14 cellular contexts compared by ENCODE assay signal in genomic region chr3:135170732-135171131, GRCh38.
DNase-seq lines count a peak whose midpoint lies in the region; ATAC-seq and TF ChIP-seq lines count a peak whose summit lies in the region.
"Had no signal": no experiment of that assay in that cellular context is flagged by ENCODE, and none has a peak within 500 bp of the region (broad histone marks: within the 10 kb centered on the region; RNA-seq: fewer than 3 reads in every experiment).

No MANE protein-coding gene starts in this region.

- DNase-seq in GM23338 (ENCODE audit: low spot score) (no peak), WTC11 (ENCODE audit: low spot score) (no peak), left lobe of liver (ENCODE audit: low spot score) (peak; percentile 74), nephron progenitor cell (no peak), DMS 273 (lab: John Stamatoyannopoulos, UW; ENCODE audit: unreplicated experiment) (no peak), right cardiac atrium (no peak)
- DNase-seq: ACHN; AML-193; CD4-positive, alpha-beta memory T cell; DMS79 treated with DMSO at 0.1 percent for 48 hours; GF-D8; KG1 had no signal

- CTCF ChIA-PET in WTC11 (lab: Charles Lee): interaction anchor here (1.2 to 2.4 kb wide), 3 partner anchors 61 to 69 kb away, joined by 3 to 6 read pairs (median 3); no protein-coding TSS in a partner anchor

- H3K27ac Mint-ChIP-seq in GM23338 (peak overlapping the region; percentile 2; the same call in 1 of the 2 replicates), WTC11 (no peak overlapping the region), nephron progenitor cell (peak overlapping the region; percentile 11)
- H3K27ac Mint-ChIP-seq: CD14-positive monocyte; CD4-positive, alpha-beta memory T cell had no signal

- POLR2A ChIA-PET in WTC11 (lab: Charles Lee): interaction anchor here (0.7 to 0.8 kb wide), 2 partner anchors 9 to 287 kb away, joined by 3 read pairs; no protein-coding TSS in a partner anchor

- H3K27ac ChIP-seq in GM23338 (ENCODE audit: low read depth) (no peak overlapping the region), right cardiac atrium (ENCODE audit: low read length) (no peak overlapping the region)

- H3K36me3 Mint-ChIP-seq in GM23338 (ENCODE audit: low read depth) (no peaks in the 10 kb centered on the region), WTC11 (no peaks in the 10 kb centered on the region), nephron progenitor cell (ENCODE audit: low read depth) (no peaks in the 10 kb centered on the region)
- H3K36me3 Mint-ChIP-seq: CD14-positive monocyte; CD4-positive, alpha-beta memory T cell had no signal

- ATAC-seq in GM23338: no peak
- ATAC-seq in WTC11: no peak
- peak; percentile 81 for ATAC-seq in left lobe of liver
- no peak for ATAC-seq in right cardiac atrium
- ATAC-seq in GM21423 (IDR thresholded peaks at IDR 0.05; ENCODE audit: unreplicated experiment): no peak

- H3K9me2 ChIP-seq in GM23338 (ENCODE audit: insufficient read depth): no peaks in the 10 kb centered on the region; the same call in 1 of the 2 replicates

- no peaks in the 10 kb centered on the region for H3K79me2 ChIP-seq in GM23338 (replicated peaks; ENCODE audit: insufficient read depth)

- 41% methylated on average over 1 of the region's 1 CpG for WGBS in right cardiac atrium

- no peaks in the 10 kb centered on the region for H3F3A ChIP-seq in GM23338 (replicated peaks; ENCODE audit: low read depth)

- no peak overlapping the region for H2AFZ ChIP-seq in GM23338

- H3K4me1 ChIP-seq in GM23338 (ENCODE audit: insufficient read depth) (peaks cover 22% of the 10 kb centered on the region), right cardiac atrium (ENCODE audit: control insufficient read depth, insufficient read depth, low read length) (peaks cover 3% of the 10 kb centered on the region)

- H3K36me3 ChIP-seq in GM23338 (ENCODE audit: insufficient read depth): no peaks in the 10 kb centered on the region

- intact Hi-C loops in right cardiac atrium (cut with DNase I): no loop called here

- H3K9me3 Mint-ChIP-seq in GM23338 (no peaks in the 10 kb centered on the region; the same call in 2 of the 3 replicates), WTC11 (no peaks in the 10 kb centered on the region), nephron progenitor cell (no peaks in the 10 kb centered on the region)

- H3K4me3 ChIP-seq in GM23338 (no peak overlapping the region; the same call in 1 of the 2 replicates), right cardiac atrium (ENCODE audit: low read length) (no peak overlapping the region)

- peak overlapping the region; percentile 35 for H3K4me2 ChIP-seq in GM23338

- H3K27me3 Mint-ChIP-seq in GM23338 (ENCODE audit: insufficient read depth, low read depth, poor library complexity) (peaks cover 2% of the 10 kb centered on the region), WTC11 (ENCODE audit: low read depth) (peaks cover 3% of the 10 kb centered on the region; the same call in 1 of the 2 replicates), nephron progenitor cell (ENCODE audit: low read depth, poor library complexity) (no peaks in the 10 kb centered on the region)
- H3K27me3 Mint-ChIP-seq: CD4-positive, alpha-beta memory T cell had no signal

- no peak for TF ChIP-seq CTCF in GM23338 (conservative IDR thresholded peaks at IDR 0.05; ENCODE audit: low read depth in 2 of 2)
- no peak for TF ChIP-seq CTCF in WTC11 (IDR thresholded peaks at IDR 0.05)
- TF ChIP-seq CTCF in nephron progenitor cell (IDR thresholded peaks at IDR 0.05): no peak

- H3K4me3 Mint-ChIP-seq in GM23338 (peak overlapping the region; percentile 24; the same call in 1 of the 3 replicates), WTC11 (peak overlapping the region; percentile 24; the same call in 1 of the 2 replicates), nephron progenitor cell (no peak overlapping the region)
- H3K4me3 Mint-ChIP-seq: CD14-positive monocyte; CD4-positive, alpha-beta memory T cell had no signal

- no peaks in the 10 kb centered on the region for H3K9me3 ChIP-seq in right cardiac atrium (ENCODE audit: control insufficient read depth, low read length)

- peaks cover 42% of the 10 kb centered on the region for H3K4me1 Mint-ChIP-seq in GM23338
- H3K4me1 Mint-ChIP-seq in WTC11: peaks cover 49% of the 10 kb centered on the region
- H3K4me1 Mint-ChIP-seq in nephron progenitor cell: peaks cover 12% of the 10 kb centered on the region
- H3K4me1 Mint-ChIP-seq: CD14-positive monocyte; CD4-positive, alpha-beta memory T cell had no signal

- no peaks in the 10 kb centered on the region for H4K20me1 ChIP-seq in GM23338 (replicated peaks; ENCODE audit: insufficient read depth)

- H3K27me3 ChIP-seq in GM23338 (ENCODE audit: insufficient read depth) (no peaks in the 10 kb centered on the region), right cardiac atrium (ENCODE audit: control insufficient read depth, insufficient read depth) (no peaks in the 10 kb centered on the region)

TF ChIP-seq in GM23338, 12 proteins besides CTCF, POLR2A, EP300 and RAD21 (continues in another document):
- TF ChIP-seq CREB1 (CRISPR knock-in tag; IDR thresholded peaks at IDR 0.05; ENCODE audit: low read depth) (no peak), REST (IDR thresholded peaks at IDR 0.05; ENCODE audit: unreplicated experiment) (no peak)

TF ChIP-seq in WTC11, 78 proteins besides CTCF, POLR2A, EP300 and RAD21:
- TF ChIP-seq ETV6 (CRISPR knock-in tag; IDR thresholded peaks at IDR 0.05) (no peak), ELF4 (CRISPR knock-in tag; IDR thresholded peaks at IDR 0.05; ENCODE audit: low read depth) (no peak), ZNF219 (CRISPR knock-in tag; IDR thresholded peaks at IDR 0.05; ENCODE audit: borderline replicate concordance) (no peak), TP53 (CRISPR knock-in tag; IDR thresholded peaks at IDR 0.05) (no peak), ZNF121 (CRISPR knock-in tag; IDR thresholded peaks at IDR 0.05) (no peak), RORB (CRISPR knock-in tag; IDR thresholded peaks at IDR 0.05) (no peak), FOXP4 (CRISPR knock-in tag; IDR thresholded peaks at IDR 0.05) (no peak), CDX4 (CRISPR knock-in tag; IDR thresholded peaks at IDR 0.05; ENCODE audit: borderline replicate concordance) (no peak)
